8 cellular contexts compared by ENCODE assay signal in genomic region chr2:189661148-189661956, GRCh38. TPM values are rescaled to one million over a fixed set of nuclear protein-coding genes. Genes with fewer than 3 reads are reported as not detected.
A peak's percentile ranks its signal among the peaks of the same experiment; 100 is the strongest.
DNase-seq lines count a peak whose midpoint lies in the region; ATAC-seq and TF ChIP-seq lines count a peak whose summit lies in the region.

Gene ASNSD1 (plus strand): TSS chr2:189661459. CDS start chr2:189666133, 4,674 bp downstream.

- H3K36me3 ChIP-seq in WERI-Rb-1 (peaks cover 19% of the 10 kb centered on the region), smooth muscle cell (ENCODE audit: low read depth) (no peaks in the 10 kb centered on the region)

- peak within 1 kb of the TSS; percentile 96 for H3K9ac ChIP-seq in smooth muscle cell (ENCODE audit: low read depth)

- peaks cover 8% of the 10 kb centered on the region for H3F3A ChIP-seq in smooth muscle cell (ENCODE audit: low read depth)

- peak within 1 kb of the TSS; percentile 95 for H2AFZ ChIP-seq in smooth muscle cell (ENCODE audit: low read depth)

- H3K27me3 ChIP-seq in WERI-Rb-1 (ENCODE audit: insufficient read depth, low read depth, severe bottlenecking) (no peaks in the 10 kb centered on the region), smooth muscle cell (ENCODE audit: low read depth) (no peaks in the 10 kb centered on the region)

- peak within 1 kb of the TSS; percentile 74 for H3K27ac ChIP-seq in WERI-Rb-1
- peak within 1 kb of the TSS; percentile 63 for H3K27ac ChIP-seq in smooth muscle cell (ENCODE audit: low read depth)

- H4K20me1 ChIP-seq in smooth muscle cell (ENCODE audit: low read depth): no peaks in the 10 kb centered on the region

- under 1% methylated on average over 46 of the region's 46 CpGs for WGBS in smooth muscle cell (ENCODE audit: low lambda C conversion rate)

- DNase-seq in AG08396 (ENCODE audit: low spot score): peak; percentile 100
- DNase-seq in NCI-H2196 treated with DMSO at 0.1 percent for 48 hours (lab: John Stamatoyannopoulos, UW; ENCODE audit: unreplicated experiment): peak; percentile 99
- peak; percentile 98 for DNase-seq in WERI-Rb-1
- peak; percentile 100 for DNase-seq in cardiac fibroblast (ENCODE audit: low read depth in 2 of 2)
- DNase-seq in iPS-NIHi7 (ENCODE audit: extremely low spot score): peak; percentile 97
- DNase-seq in smooth muscle cell (lab: John Stamatoyannopoulos, UW; ENCODE audit: unreplicated experiment): peak; percentile 89

- H3K4me3 ChIP-seq in WERI-Rb-1 (ENCODE audit: low read depth, low read length): peak within 1 kb of the TSS; percentile 93
- peak within 1 kb of the TSS; percentile 98 for H3K4me3 ChIP-seq in cardiac fibroblast (replicated peaks in 1 of 2; ENCODE audit: low read depth in 2 of 2, low read length in 2 of 2)
- peak within 1 kb of the TSS; percentile 84 for H3K4me3 ChIP-seq in smooth muscle cell

- peaks cover 14% of the 10 kb centered on the region for H3K4me1 ChIP-seq in smooth muscle cell (ENCODE audit: low read depth)

- peak within 1 kb of the TSS; percentile 94 for H3K4me2 ChIP-seq in smooth muscle cell

- peak; percentile 81 for TF ChIP-seq CTCF in WERI-Rb-1 (IDR thresholded peaks at IDR 0.05; ENCODE audit: low read depth, low read length)
- peak; percentile 88 for TF ChIP-seq CTCF in cardiac fibroblast (IDR thresholded peaks at IDR 0.05; ENCODE audit: low read depth, low read length)
- TF ChIP-seq CTCF in smooth muscle cell (IDR thresholded peaks at IDR 0.05; ENCODE audit: borderline replicate concordance, insufficient read depth, poor library complexity, severe bottlenecking): peak; percentile 93

- H3K9me3 ChIP-seq in WERI-Rb-1 (ENCODE audit: severe bottlenecking) (no peaks in the 10 kb centered on the region), smooth muscle cell (replicated peaks; ENCODE audit: low read depth) (no peaks in the 10 kb centered on the region)

- H3K79me2 ChIP-seq in smooth muscle cell (ENCODE audit: low read depth): peaks cover 37% of the 10 kb centered on the region

- ATAC-seq in GM18873 (IDR thresholded peaks at IDR 0.05; ENCODE audit: low FRiP score, unreplicated experiment) (peak; percentile 96), HG03139 (IDR thresholded peaks at IDR 0.05; ENCODE audit: unreplicated experiment) (peak; percentile 93)

RNA-seq across cellular contexts. Expression of gene ASNSD1, which starts in this region (rescaled TPM):
- 52.4 and 59.5 TPM in 2 replicates for total RNA-seq in smooth muscle cell
- polyA plus RNA-seq in smooth muscle cell: 26.3 and 28.3 TPM in 2 replicates

Comparison
In these comparisons a context has a peak if more than half of its experiments do, and no peak if none do; other contexts are left out.
1. Peak in every context shown above with its lines: DNase-seq, ATAC-seq, H3K4me3 ChIP-seq and H3K27ac ChIP-seq.